In the genomic region with DNA sequence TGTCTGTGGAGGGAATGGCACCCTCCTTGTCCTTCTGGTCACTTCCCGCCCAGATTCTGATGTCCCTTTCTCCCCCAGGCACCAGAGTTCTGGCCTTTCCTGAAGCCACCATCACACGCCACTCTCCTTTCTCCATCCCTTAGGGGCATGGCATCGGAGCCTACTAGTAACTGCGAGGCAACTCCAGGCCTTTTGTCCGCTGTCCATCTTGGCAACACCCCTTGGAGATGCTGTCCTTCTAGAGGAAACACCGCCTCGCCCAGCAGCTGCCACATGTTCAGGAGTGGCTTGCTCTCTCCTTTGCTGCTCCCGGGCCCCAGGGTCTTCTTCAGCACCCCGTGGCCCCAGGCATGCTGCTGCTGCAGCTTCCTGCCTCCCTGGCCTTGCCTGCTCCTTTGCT, we compare ENCODE assay signal across 18 cellular contexts.
A peak's percentile ranks its signal among the peaks of the same experiment; 100 is the strongest.
DNase-seq lines count a peak whose midpoint lies in the region; FAIRE-seq and TF ChIP-seq lines count a peak whose summit lies in the region.
"Had no signal": no experiment of that assay in that cellular context is flagged by ENCODE, and none has a peak within 500 bp of the region (broad histone marks: within the 10 kb centered on the region; RNA-seq: fewer than 3 reads in every experiment).

No MANE protein-coding gene starts in this region.

- H3K4me2 ChIP-seq in H1 (ENCODE audit: insufficient read depth in 1 of 2, low read depth in 2 of 2, low read length in 2 of 2) = no peak overlapping the region
- H3K4me2 ChIP-seq: GM23338 had no signal

- peak overlapping the region; percentile 24 for H3K27ac Mint-ChIP-seq in nephron progenitor cell
- H3K27ac Mint-ChIP-seq: B cell; CD4-positive, alpha-beta T cell; GM23338 had no signal

- H3K23ac ChIP-seq in H1 (ENCODE audit: insufficient read length) = no peak overlapping the region

- TF ChIP-seq CTCF in H1 (IDR thresholded peaks at IDR 0.05; ENCODE audit: control extremely low read depth in 1 of 3, insufficient read depth in 1 of 3, low read depth in 1 of 3, low read length in 3 of 3) (no peak), nephron progenitor cell (IDR thresholded peaks at IDR 0.05) (no peak), vagina (IDR thresholded peaks at IDR 0.05) (no peak)

- no peak overlapping the region for H3K56ac ChIP-seq in H1 (replicated peaks; ENCODE audit: insufficient read length, low read depth, low read length)

- H3K18ac ChIP-seq in H1 (ENCODE audit: extremely low read depth, low read length) = no peak overlapping the region

- H3K4me3 ChIP-seq in SJCRH30 (peak overlapping the region; percentile 31), H1 (ENCODE audit: extremely low read depth in 1 of 4, insufficient read depth in 2 of 4, low read depth in 3 of 4, low read length in 4 of 4) (no peak overlapping the region), vagina (no peak overlapping the region)
- H3K4me3 ChIP-seq: GM23338 had no signal

- H2BK120ac ChIP-seq in H1 (replicated peaks; ENCODE audit: low read depth, low read length) = no peak overlapping the region

- WGBS in H1 (ENCODE audit: extremely low coverage in 1 of 2, insufficient coverage in 1 of 2, insufficient read length in 1 of 2, insufficient replicate concordance in 2 of 2, low coverage in 1 of 2, low lambda C conversion rate in 2 of 2, missing lambda C conversion rate in 1 of 2), 2 experiments = 96% methylated on average over 8 of the region's 9 CpGs; no CpG with 5 or more reads in 1 of the 2 experiments

- H3K4me1 ChIP-seq in SJCRH30 (peaks cover 41% of the 10 kb centered on the region), H1 (replicated peaks in 1 of 4; ENCODE audit: control insufficient read depth in 3 of 4, insufficient read depth in 4 of 4, low read length in 3 of 4) (peaks cover 0 to 8% (median 2%) of the 10 kb centered on the region in 4 experiments; a peak in 3 of 7 replicates), vagina (no peaks in the 10 kb centered on the region)

- DNase-seq in SJCRH30 (peak; percentile 53 to 61), H1 (ENCODE audit: low read depth in 1 of 2, low spot score in 2 of 2) (peak in 1 of 2 experiments; percentile 39), nephron progenitor cell (no peak), vagina (ENCODE audit: extremely low spot score in 2 of 2) (peak; percentile 67 to 77), SIG-M5 treated with dmso at 0.1 percent for 504 hours (lab: John Stamatoyannopoulos, UW; ENCODE audit: unreplicated experiment) (no peak), NCI-H1694 (lab: John Stamatoyannopoulos, UW) (no peak)
- no peak for DNase-seq in activated CD4-positive, alpha-beta T cell treated with anti-CD3 and anti-CD28 coated beads for 48 hours
- DNase-seq: C1 segment of cervical spinal cord; CD4-positive, alpha-beta T cell; DMS79 treated with DMSO at 0.1 percent for 48 hours; EL; H9 had no signal

- H4K20me1 ChIP-seq in H1 (replicated peaks in 1 of 2; ENCODE audit: control insufficient read depth in 1 of 2, insufficient read depth in 2 of 2, low read length in 2 of 2) = no peaks in the 10 kb centered on the region

- H3K79me1 ChIP-seq in H1 (ENCODE audit: low read depth, low read length) = no peaks in the 10 kb centered on the region

- no peak for TF ChIP-seq EP300 in H1 (IDR thresholded peaks at IDR 0.05; ENCODE audit: borderline replicate concordance in 1 of 2, low read depth in 2 of 2, low read length in 2 of 2)

- H2BK15ac ChIP-seq in H1 (ENCODE audit: low read length) = no peak overlapping the region

- POLR2A ChIA-PET in H1 (lab: Charles Lee; ENCODE audit: partially characterized antibody) = no interaction called here

- H3K27me3 ChIP-seq in SJCRH30 = no peaks in the 10 kb centered on the region
- H3K27me3 ChIP-seq in H1 (replicated peaks in 1 of 4; ENCODE audit: control insufficient read depth in 3 of 4, extremely low read depth in 1 of 4, insufficient read depth in 3 of 4, low read length in 3 of 4) = no peaks in the 10 kb centered on the region; a peak in 1 of 7 replicates
- no peaks in the 10 kb centered on the region for H3K27me3 ChIP-seq in vagina

- no peak for FAIRE-seq in H1 (lab: Jason Lieb, UNC)
- FAIRE-seq: A204.1, G401.6, GM12891, HepG2 had no signal

- H3K9ac ChIP-seq in H1 (replicated peaks in 1 of 4; ENCODE audit: extremely low read depth in 1 of 4, low read depth in 3 of 4, low read length in 3 of 4) = no peak overlapping the region

- no peak overlapping the region for H3K4ac ChIP-seq in H1 (replicated peaks; ENCODE audit: insufficient read length, low read depth, low read length)

- no peak overlapping the region for H2AK5ac ChIP-seq in H1 (ENCODE audit: low read depth, low read length)

- no peaks in the 10 kb centered on the region for H3K79me2 ChIP-seq in H1 (ENCODE audit: control insufficient read depth in 1 of 2, insufficient read depth in 2 of 2, low read length in 2 of 2)

- no peaks in the 10 kb centered on the region for H3K36me3 Mint-ChIP-seq in nephron progenitor cell (ENCODE audit: low read depth)

- CTCF ChIA-PET in H1 (lab: Charles Lee; ENCODE audit: partially characterized antibody) = no interaction called here

- no peak overlapping the region for H4K91ac ChIP-seq in H1 (replicated peaks; ENCODE audit: insufficient read length, low read length)

- H3K27ac ChIP-seq in SJCRH30 = peak overlapping the region; percentile 13; the same call in 1 of the 2 replicates
- H3K27ac ChIP-seq in H1 (ENCODE audit: low read depth, low read length) = no peak overlapping the region
- no peak overlapping the region for H3K27ac ChIP-seq in vagina

- no peak overlapping the region for H3K14ac ChIP-seq in H1 (ENCODE audit: insufficient read length)

- no peak overlapping the region; the same call in 1 of the 2 replicates for H4K8ac ChIP-seq in H1 (ENCODE audit: extremely low read depth, insufficient read depth, low read length)

- peaks cover 45% of the 10 kb centered on the region for H3K4me1 Mint-ChIP-seq in nephron progenitor cell
- H3K4me1 Mint-ChIP-seq: B cell had no signal

- no peak for TF ChIP-seq POLR2A in H1 (IDR thresholded peaks at IDR 0.05; ENCODE audit: control extremely low read depth in 1 of 2, low read depth in 2 of 2, low read length in 2 of 2)
- TF ChIP-seq POLR2A in vagina (IDR thresholded peaks at IDR 0.05) = no peak

- 0 out of 2 replicates have a peak overlapping the region, but pooled peaks have one; percentile 34 for H2BK20ac ChIP-seq in H1 (ENCODE audit: low read length)

- no peak overlapping the region for H4K5ac ChIP-seq in H1 (ENCODE audit: insufficient read length, low read depth, low read length)

- H3K9me3 ChIP-seq in SJCRH30 (replicated peaks) (no peaks in the 10 kb centered on the region; the same call in 1 of the 2 replicates), H1 (ENCODE audit: insufficient read depth in 2 of 2, low read depth in 1 of 2, low read length in 1 of 2) (no peaks in the 10 kb centered on the region), vagina (no peaks in the 10 kb centered on the region)

- intact Hi-C loops in vagina (cut with DNase I) = no loop called here

- H3K9me3 Mint-ChIP-seq in nephron progenitor cell = peaks cover 16% of the 10 kb centered on the region
- H3K9me3 Mint-ChIP-seq: CD4-positive, alpha-beta T cell; GM23338; H9 had no signal

- no peak for TF ChIP-seq RAD21 in H1 (IDR thresholded peaks at IDR 0.05 in 1 of 2, conservative IDR thresholded peaks at IDR 0.05 in 1 of 2; ENCODE audit: low read depth in 2 of 2, low read length in 2 of 2)

- H2BK12ac ChIP-seq in H1 (ENCODE audit: low read depth, low read length) = no peak overlapping the region

- no peaks in the 10 kb centered on the region for H3K36me3 ChIP-seq in SJCRH30
- no peaks in the 10 kb centered on the region for H3K36me3 ChIP-seq in H1 (ENCODE audit: control insufficient read depth in 2 of 4, insufficient read depth in 4 of 4, low read length in 3 of 4)
- H3K36me3 ChIP-seq in vagina = no peaks in the 10 kb centered on the region

- peaks cover 14% of the 10 kb centered on the region for H3K27me3 Mint-ChIP-seq in nephron progenitor cell (ENCODE audit: low read depth, poor library complexity)

- no peak overlapping the region for H3K4me3 Mint-ChIP-seq in nephron progenitor cell
- H3K4me3 Mint-ChIP-seq: B cell; CD4-positive, alpha-beta T cell; GM23338; H9 had no signal

- no peak overlapping the region for H2AFZ ChIP-seq in H1 (ENCODE audit: low read length)

- H2BK5ac ChIP-seq in H1 (ENCODE audit: low read depth, low read length) = no peak overlapping the region

- no peaks in the 10 kb centered on the region for H3K23me2 ChIP-seq in H1 (ENCODE audit: low read depth, low read length)

TF ChIP-seq in H1, 55 proteins besides CTCF, POLR2A, EP300 and RAD21:
- TF ChIP-seq GTF2F1 (IDR thresholded peaks at IDR 0.05; ENCODE audit: borderline replicate concordance, low read depth, low read length) = no peak
- TF ChIP-seq TAF1 (IDR thresholded peaks at IDR 0.05; ENCODE audit: low read depth, low read length) = no peak
- TF ChIP-seq CTBP2 (IDR thresholded peaks at IDR 0.05; ENCODE audit: borderline replicate concordance, insufficient read depth, insufficient read length, low read length) = no peak
- TF ChIP-seq POU5F1 (IDR thresholded peaks at IDR 0.05; ENCODE audit: low read depth, low read length) = no peak
- TF ChIP-seq ASH2L (IDR thresholded peaks at IDR 0.05; ENCODE audit: low read length) = no peak
- no peak for TF ChIP-seq SP1 (IDR thresholded peaks at IDR 0.05; ENCODE audit: low read depth, low read length)
- TF ChIP-seq CREB1 (IDR thresholded peaks at IDR 0.05) = no peak
- TF ChIP-seq RBBP5 (IDR thresholded peaks at IDR 0.05; ENCODE audit: borderline replicate concordance, low read depth, low read length) = no peak
- no peak for TF ChIP-seq RXRA (IDR thresholded peaks at IDR 0.05; ENCODE audit: insufficient read depth, low read depth, low read length)
- TF ChIP-seq, protein P1, sequence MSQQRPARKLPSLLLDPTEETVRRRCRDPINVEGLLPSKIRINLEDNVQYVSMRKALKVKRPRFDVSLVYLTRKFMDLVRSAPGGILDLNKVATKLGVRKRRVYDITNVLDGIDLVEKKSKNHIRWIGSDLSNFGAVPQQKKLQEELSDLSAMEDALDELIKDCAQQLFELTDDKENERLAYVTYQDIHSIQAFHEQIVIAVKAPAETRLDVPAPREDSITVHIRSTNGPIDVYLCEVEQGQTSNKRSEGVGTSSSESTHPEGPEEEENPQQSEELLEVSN (IDR thresholded peaks at IDR 0.05) = no peak
- no peak for TF ChIP-seq CBX8 (IDR thresholded peaks at IDR 0.05; ENCODE audit: borderline replicate concordance, low read depth, low read length)
- TF ChIP-seq NRF1 (IDR thresholded peaks at IDR 0.05; ENCODE audit: low read depth, low read length) = no peak
- no peak for TF ChIP-seq PHF8 (conservative IDR thresholded peaks at IDR 0.05; ENCODE audit: low read depth, low read length)
- TF ChIP-seq ZNF274 (IDR thresholded peaks at IDR 0.05; ENCODE audit: borderline replicate concordance, extremely low read depth, low read length) = no peak
- TF ChIP-seq JUN (IDR thresholded peaks at IDR 0.05; ENCODE audit: low read depth, low read length) = no peak
- no peak for TF ChIP-seq GABPA (IDR thresholded peaks at IDR 0.05; ENCODE audit: borderline replicate concordance, insufficient read depth, low read length)

Comparison
In these comparisons a context has a peak if more than half of its experiments do, and no peak if none do; other contexts are left out.
1. DNase-seq: peak in SJCRH30 (2 of 2) and vagina (2 of 2); none in nephron progenitor cell (single experiment), activated CD4-positive, alpha-beta T cell treated with anti-CD3 and anti-CD28 coated beads for 48 hours (single experiment), SIG-M5 treated with dmso at 0.1 percent for 504 hours (single experiment) and NCI-H1694 (single experiment).